Comparison of ENCODE assay signal across 8 cellular contexts in genomic region chr16:57277586-57277985, GRCh38. TPM values are rescaled to one million over a fixed set of nuclear protein-coding genes. Genes with fewer than 3 reads are reported as not detected.
A peak's percentile ranks its signal among the peaks of the same experiment; 100 is the strongest.
DNase-seq lines count a peak whose midpoint lies in the region; ATAC-seq and TF ChIP-seq lines count a peak whose summit lies in the region.

No MANE protein-coding gene starts in this region.

- H3K9me3 ChIP-seq in PC-9 (ENCODE audit: insufficient read depth, low read depth) (no peaks in the 10 kb centered on the region), mesenchymal stem cell (ENCODE audit: control insufficient read depth, low read length) (no peaks in the 10 kb centered on the region), stomach (no peaks in the 10 kb centered on the region)

- CTCF ChIA-PET in PC-9 (lab: Charles Lee) = interaction anchor here (0.5 to 0.6 kb wide), 2 partner anchors 159 to 669 kb away, joined by 3 to 9 read pairs; no protein-coding TSS in a partner anchor

- peak overlapping the region in 1 of 2 donors; percentile 82 for H3K27ac Mint-ChIP-seq in activated naive CD4-positive, alpha-beta T cell treated with anti-CD3 and anti-CD28 coated beads, Interleukin-2, amount 50 U/mL, for 72 hours
- H3K27ac Mint-ChIP-seq in osteocyte (ENCODE audit: unreplicated experiment) = no peak overlapping the region

- peaks cover 51% of the 10 kb centered on the region for H3F3A ChIP-seq in PC-9 (ENCODE audit: insufficient read depth, low read depth)

- no peaks in the 10 kb centered on the region for H4K20me1 ChIP-seq in PC-9 (ENCODE audit: insufficient read depth)

- peaks cover 3% of the 10 kb centered on the region for H3K27me3 Mint-ChIP-seq in osteocyte (ENCODE audit: unreplicated experiment)

- no peak for TF ChIP-seq CTCF in GM12865 (IDR thresholded peaks at IDR 0.05; ENCODE audit: insufficient read depth, low read depth, low read length, missing control alignments)
- TF ChIP-seq CTCF in PC-9 (conservative IDR thresholded peaks at IDR 0.05) = no peak
- no peak for TF ChIP-seq CTCF in stomach (IDR thresholded peaks at IDR 0.05)
- TF ChIP-seq CTCF in osteocyte (IDR thresholded peaks at IDR 0.05) = no peak

- POLR2A ChIA-PET in PC-9 (lab: Charles Lee; ENCODE audit: unreplicated experiment) = interaction anchor here (0.7 kb wide), 1 partner anchor 164 kb away, joined by 3 read pairs; no protein-coding TSS in a partner anchor

- peak; percentile 92 to 99 for ATAC-seq in activated naive CD4-positive, alpha-beta T cell treated with anti-CD3 and anti-CD28 coated beads, Interleukin-2, amount 50 U/mL, for 72 hours
- ATAC-seq in HG03280 (IDR thresholded peaks at IDR 0.05; ENCODE audit: unreplicated experiment) = no peak
- no peak for ATAC-seq in GM21515 (IDR thresholded peaks at IDR 0.05; ENCODE audit: unreplicated experiment)

- H3K4me1 ChIP-seq in PC-9 (replicated peaks; ENCODE audit: insufficient read depth) (peaks cover 49% of the 10 kb centered on the region), mesenchymal stem cell (ENCODE audit: control insufficient read depth, insufficient read depth, low read depth, low read length) (peaks cover 11% of the 10 kb centered on the region), stomach (peaks cover 26 to 82% (median 56%) of the 10 kb centered on the region in 4 donors)

- H3K4ac ChIP-seq in mesenchymal stem cell (ENCODE audit: low read depth in 1 of 2, low read length in 2 of 2) = no peak overlapping the region

- no peak for TF ChIP-seq EP300 in stomach (IDR thresholded peaks at IDR 0.05)

- H3K4me3 ChIP-seq in GM12865 (ENCODE audit: low read depth, low read length) = no peak overlapping the region
- no peak overlapping the region for H3K4me3 ChIP-seq in PC-9
- H3K4me3 ChIP-seq in mesenchymal stem cell (ENCODE audit: insufficient read depth in 1 of 2, low read depth in 1 of 2, low read length in 2 of 2) = no peak overlapping the region
- H3K4me3 ChIP-seq in stomach = no peak overlapping the region

- no peak overlapping the region for H3K9ac ChIP-seq in mesenchymal stem cell (ENCODE audit: low read length)

- peak overlapping the region; percentile 72 for H2AK5ac ChIP-seq in mesenchymal stem cell (ENCODE audit: low read length, severe bottlenecking)

- BruUV-seq in PC-9 (replicated peaks; lab: Mats Ljungman, UMichigan) = no TSS peak

- no peak overlapping the region for H2BK15ac ChIP-seq in mesenchymal stem cell (ENCODE audit: low read depth, poor library complexity, severe bottlenecking)

- H3K79me1 ChIP-seq in mesenchymal stem cell (replicated peaks; ENCODE audit: low read length, poor library complexity, severe bottlenecking) = peaks cover 2% of the 10 kb centered on the region

- no peaks in the 10 kb centered on the region for H3K27me3 ChIP-seq in PC-9 (ENCODE audit: insufficient read depth, low read depth)
- H3K27me3 ChIP-seq in mesenchymal stem cell (ENCODE audit: control insufficient read depth in 1 of 2, insufficient read depth in 1 of 2, low read length in 2 of 2) = peaks cover 0 to 28% of the 10 kb centered on the region in 2 experiments
- no peaks in the 10 kb centered on the region for H3K27me3 ChIP-seq in stomach

- no peak for TF ChIP-seq POLR2A in stomach (IDR thresholded peaks at IDR 0.05)

- peak overlapping the region; percentile 37 for H3K4me2 ChIP-seq in PC-9
- no peak overlapping the region for H3K4me2 ChIP-seq in mesenchymal stem cell (ENCODE audit: low read length, poor library complexity, severe bottlenecking)

- no peaks in the 10 kb centered on the region for H3K9me3 Mint-ChIP-seq in activated naive CD4-positive, alpha-beta T cell treated with anti-CD3 and anti-CD28 coated beads, Interleukin-2, amount 50 U/mL, for 72 hours
- H3K9me3 Mint-ChIP-seq in osteocyte (ENCODE audit: unreplicated experiment) = no peaks in the 10 kb centered on the region

- peaks cover 17% of the 10 kb centered on the region for H3K4me1 Mint-ChIP-seq in osteocyte (ENCODE audit: unreplicated experiment)

- no peaks in the 10 kb centered on the region for H3K36me3 Mint-ChIP-seq in activated naive CD4-positive, alpha-beta T cell treated with anti-CD3 and anti-CD28 coated beads, Interleukin-2, amount 50 U/mL, for 72 hours
- no peaks in the 10 kb centered on the region for H3K36me3 Mint-ChIP-seq in osteocyte (ENCODE audit: unreplicated experiment)

- H2BK120ac ChIP-seq in mesenchymal stem cell (ENCODE audit: low read depth, low read length) = no peak overlapping the region

- no peaks in the 10 kb centered on the region for H3K9me2 ChIP-seq in PC-9 (ENCODE audit: insufficient read depth)

- H3K14ac ChIP-seq in mesenchymal stem cell (ENCODE audit: low read length in 2 of 2) = no peak overlapping the region

- H3K36me3 ChIP-seq in PC-9 (ENCODE audit: low read depth) (no peaks in the 10 kb centered on the region), mesenchymal stem cell (ENCODE audit: control insufficient read depth in 1 of 2, insufficient read depth in 2 of 2, low read depth in 1 of 2, low read length in 2 of 2) (no peaks in the 10 kb centered on the region), stomach (no peaks in the 10 kb centered on the region)

- no peak overlapping the region for H3K23ac ChIP-seq in mesenchymal stem cell (ENCODE audit: low read length in 2 of 2)

- no peak overlapping the region for H3K18ac ChIP-seq in mesenchymal stem cell (ENCODE audit: low read depth in 1 of 2, low read length in 2 of 2)

- peak; percentile 46 for DNase-seq in GM12865 (ENCODE audit: low read depth)
- peak; percentile 92 to 97 for DNase-seq in PC-9
- DNase-seq in activated naive CD4-positive, alpha-beta T cell treated with anti-CD3 and anti-CD28 coated beads, Interleukin-2, amount 50 U/mL, for 72 hours (ENCODE audit: low spot score in 2 of 2) = peak; percentile 39 to 73
- DNase-seq in mesenchymal stem cell = peak; percentile 60
- DNase-seq in stomach = no peak
- DNase-seq in osteocyte (ENCODE audit: extremely low spot score, unreplicated experiment) = no peak

- H2BK12ac ChIP-seq in mesenchymal stem cell (ENCODE audit: low read length in 2 of 2) = peak overlapping the region in 1 of 2 experiments; percentile 6

- no CpG with 5 or more reads among the region's 1 CpG for WGBS in mesenchymal stem cell
- 26 to 57% (median 45%) methylated on average over 1 of the region's 1 CpG for WGBS in stomach, 5 donors

- no peak overlapping the region for H4K91ac ChIP-seq in mesenchymal stem cell (ENCODE audit: low read length)

- H2BK5ac ChIP-seq in mesenchymal stem cell (ENCODE audit: low read depth, low read length, poor library complexity, severe bottlenecking) = no peak overlapping the region

- H3K27ac ChIP-seq in PC-9 (peak overlapping the region; percentile 39; the same call in 1 of the 2 replicates), mesenchymal stem cell (ENCODE audit: low read length, poor library complexity, severe bottlenecking) (peak overlapping the region; percentile 84), stomach (peak overlapping the region in 1 of 5 donors; percentile 9)

- H2AFZ ChIP-seq in PC-9 (no peak overlapping the region), mesenchymal stem cell (ENCODE audit: low read depth, low read length) (no peak overlapping the region)

- intact Hi-C loops in PC-9 (cut with micrococcal nuclease; ENCODE audit: unreplicated experiment) (loop anchor here (1.0 to 2.0 kb wide), 2 partner anchors 15 to 23 kb away; no protein-coding TSS in a partner anchor), stomach (cut with DNase I; ENCODE audit: low total_unique reads) (no loop called here)

- H3K79me2 ChIP-seq in PC-9 (ENCODE audit: low read depth) = no peaks in the 10 kb centered on the region

- no peak overlapping the region for H3K4me3 Mint-ChIP-seq in osteocyte (ENCODE audit: unreplicated experiment)

- H4K8ac ChIP-seq in mesenchymal stem cell (ENCODE audit: low read length) = no peak overlapping the region

RNA-seq across cellular contexts. Expression of gene PLLP, which starts 6.9 kb away (rescaled TPM):
- 1.8 and 2.8 TPM in 2 replicates for total RNA-seq in PC-9 (2021)
- total RNA-seq in activated naive CD4-positive, alpha-beta T cell treated with anti-CD3 and anti-CD28 coated beads, Interleukin-2, amount 50 U/mL, for 72 hours = under 1 TPM; 0.35 to 0.43 TPM
- polyA plus RNA-seq in mesenchymal stem cell (2013, experiment 1 of 2) = 0.11 TPM
- 0.03 TPM for polyA plus RNA-seq in mesenchymal stem cell (2013, experiment 2 of 2)
- 100 to 1,000 TPM in 2 of 5 donors, 10 to 100 TPM in 3; 27.4 to 190 (median 59.1) TPM for total RNA-seq in stomach
- 10 to 100 TPM; 39.0 to 46.6 (median 43.7) TPM for polyA plus RNA-seq in stomach
- total RNA-seq in osteocyte = 0.30 and 1.2 TPM in 2 replicates

RNA-seq across cellular contexts. Expression of gene ARL2BP, which starts 32.5 kb away (rescaled TPM):
- total RNA-seq in PC-9 (2021) (19.8 and 23.6 TPM in 2 replicates), stomach (10 to 100 TPM; 15.6 to 61.6 (median 46.7) TPM), osteocyte (61.8 and 67.4 TPM in 2 replicates)
- total RNA-seq in activated naive CD4-positive, alpha-beta T cell treated with anti-CD3 and anti-CD28 coated beads, Interleukin-2, amount 50 U/mL, for 72 hours = 10 to 100 TPM; 14.7 to 20.7 TPM
- polyA plus RNA-seq in mesenchymal stem cell (2013, experiment 1 of 2) = 81.6 TPM
- polyA plus RNA-seq in mesenchymal stem cell (2013, experiment 2 of 2) = 83.7 TPM
- polyA plus RNA-seq in stomach = 10 to 100 TPM; 24.0 to 46.6 (median 39.8) TPM

Comparison
In these comparisons a context has a peak if more than half of its experiments do, and no peak if none do; other contexts are left out.
1. DNase-seq: peak in GM12865 (single experiment), PC-9 (2 of 2), activated naive CD4-positive, alpha-beta T cell treated with anti-CD3 and anti-CD28 coated beads, Interleukin-2, amount 50 U/mL, for 72 hours (2 of 2) and mesenchymal stem cell (single experiment); none in stomach (single experiment) and osteocyte (single experiment).
2. ATAC-seq: peak in activated naive CD4-positive, alpha-beta T cell treated with anti-CD3 and anti-CD28 coated beads, Interleukin-2, amount 50 U/mL, for 72 hours (2 of 2); none in HG03280 (single experiment) and GM21515 (single experiment).